In the genomic region with DNA sequence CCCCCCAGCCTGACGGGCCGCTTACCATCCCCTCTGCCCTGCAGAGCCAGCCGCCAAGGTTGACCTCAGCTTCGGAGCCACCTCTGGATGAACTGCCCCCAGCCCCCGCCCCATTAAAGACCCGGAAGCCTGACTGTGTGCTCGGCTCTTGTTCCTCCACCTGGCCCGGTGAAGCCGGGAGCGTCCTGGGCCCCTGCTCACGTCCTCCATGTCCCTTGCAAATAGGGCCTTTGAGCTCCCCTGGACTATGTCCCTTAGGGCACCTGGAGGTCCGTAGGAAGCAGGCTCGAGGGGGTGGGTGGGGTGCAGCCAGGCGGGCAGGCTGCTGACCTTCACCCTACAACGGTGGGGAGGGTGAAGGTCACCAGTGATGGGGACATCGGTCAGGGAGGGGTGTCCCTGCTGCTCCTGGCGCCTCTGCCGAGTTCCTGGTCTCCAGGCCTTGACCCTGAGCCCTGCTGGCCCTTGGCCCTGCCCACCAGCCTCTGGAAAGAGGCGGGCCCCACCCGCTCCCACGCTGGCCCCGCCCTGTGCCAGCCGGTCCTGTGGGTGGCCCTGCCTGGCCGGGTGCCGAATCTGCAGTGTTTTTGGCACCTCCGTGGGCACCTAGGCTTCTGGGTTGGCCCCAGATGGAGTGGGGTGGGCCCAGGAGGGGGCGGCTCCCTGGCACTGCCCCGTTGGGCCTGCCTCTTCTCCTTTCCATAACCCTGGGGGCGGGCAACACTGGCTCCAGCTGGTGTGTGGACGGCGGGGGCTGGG, we compare ENCODE assay signal across 1 cellular context.
TF ChIP-seq lines count a peak whose summit lies in the region.

No MANE protein-coding gene starts in this region.

TF ChIP-seq in HEK293, 187 proteins besides CTCF, POLR2A, EP300 and RAD21 (continued from another document):
- TF ChIP-seq, protein P1, sequence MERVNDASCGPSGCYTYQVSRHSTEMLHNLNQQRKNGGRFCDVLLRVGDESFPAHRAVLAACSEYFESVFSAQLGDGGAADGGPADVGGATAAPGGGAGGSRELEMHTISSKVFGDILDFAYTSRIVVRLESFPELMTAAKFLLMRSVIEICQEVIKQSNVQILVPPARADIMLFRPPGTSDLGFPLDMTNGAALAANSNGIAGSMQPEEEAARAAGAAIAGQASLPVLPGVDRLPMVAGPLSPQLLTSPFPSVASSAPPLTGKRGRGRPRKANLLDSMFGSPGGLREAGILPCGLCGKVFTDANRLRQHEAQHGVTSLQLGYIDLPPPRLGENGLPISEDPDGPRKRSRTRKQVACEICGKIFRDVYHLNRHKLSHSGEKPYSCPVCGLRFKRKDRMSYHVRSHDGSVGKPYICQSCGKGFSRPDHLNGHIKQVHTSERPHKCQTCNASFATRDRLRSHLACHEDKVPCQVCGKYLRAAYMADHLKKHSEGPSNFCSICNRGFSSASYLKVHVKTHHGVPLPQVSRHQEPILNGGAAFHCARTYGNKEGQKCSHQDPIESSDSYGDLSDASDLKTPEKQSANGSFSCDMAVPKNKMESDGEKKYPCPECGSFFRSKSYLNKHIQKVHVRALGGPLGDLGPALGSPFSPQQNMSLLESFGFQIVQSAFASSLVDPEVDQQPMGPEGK (tag by site-specific recombination; IDR thresholded peaks at IDR 0.05): peak; percentile 92
- TF ChIP-seq SALL2 (tag by site-specific recombination; IDR thresholded peaks at IDR 0.05; ENCODE audit: borderline replicate concordance) (no peak), ZNF302 (tag by site-specific recombination; IDR thresholded peaks at IDR 0.05; ENCODE audit: low read depth) (no peak), SP7 (tag by site-specific recombination; IDR thresholded peaks at IDR 0.05) (no peak), ZNF571 (tag by site-specific recombination; IDR thresholded peaks at IDR 0.05) (no peak), ZNF133 (tag by site-specific recombination; IDR thresholded peaks at IDR 0.05) (no peak), ZNF175 (tag by site-specific recombination; IDR thresholded peaks at IDR 0.05) (no peak), ZNF350 (tag by site-specific recombination; IDR thresholded peaks at IDR 0.05) (no peak), ZNF184 (tag by site-specific recombination; IDR thresholded peaks at IDR 0.05) (no peak), ZNF544 (tag by site-specific recombination; IDR thresholded peaks at IDR 0.05) (no peak), KLF1 (tag by site-specific recombination; IDR thresholded peaks at IDR 0.05) (peak; percentile 85), SP3 (tag by site-specific recombination; IDR thresholded peaks at IDR 0.05) (peak; percentile 35), ZSCAN23 (tag by site-specific recombination; IDR thresholded peaks at IDR 0.05) (no peak), PRDM1 (tag by site-specific recombination; IDR thresholded peaks at IDR 0.05) (no peak), ZNF266 (tag by site-specific recombination; IDR thresholded peaks at IDR 0.05; ENCODE audit: low read depth) (no peak), REPIN1 (tag by site-specific recombination; IDR thresholded peaks at IDR 0.05; ENCODE audit: low read depth) (no peak), ZNF473 (tag by site-specific recombination; IDR thresholded peaks at IDR 0.05) (no peak), SETDB1 (IDR thresholded peaks at IDR 0.05; ENCODE audit: insufficient read length, low read length) (no peak), ZNF140 (tag by site-specific recombination; IDR thresholded peaks at IDR 0.05) (no peak), GFI1B (tag by site-specific recombination; IDR thresholded peaks at IDR 0.05) (no peak), SCRT2 (tag by site-specific recombination; IDR thresholded peaks at IDR 0.05) (no peak), SCRT1 (tag by site-specific recombination; IDR thresholded peaks at IDR 0.05; ENCODE audit: borderline replicate concordance) (no peak), HOXC10 (CRISPR knock-in tag; IDR thresholded peaks at IDR 0.05) (no peak), KLF16 (tag by site-specific recombination; IDR thresholded peaks at IDR 0.05) (no peak), KLF9 (tag by site-specific recombination; IDR thresholded peaks at IDR 0.05; ENCODE audit: low read depth) (no peak), ZNF529 (tag by site-specific recombination; IDR thresholded peaks at IDR 0.05; ENCODE audit: insufficient replicate concordance) (no peak), ZNF600 (tag by site-specific recombination; IDR thresholded peaks at IDR 0.05) (no peak), ZNF311 (tag by site-specific recombination; IDR thresholded peaks at IDR 0.05; ENCODE audit: borderline replicate concordance) (no peak), MEIS1 (CRISPR knock-in tag; IDR thresholded peaks at IDR 0.05; ENCODE audit: borderline replicate concordance) (no peak), IKZF3 (tag by site-specific recombination; IDR thresholded peaks at IDR 0.05) (no peak), GLIS2 (tag by site-specific recombination; IDR thresholded peaks at IDR 0.05) (peak; percentile 10; the same call in 1 of the 2 replicates), ZSCAN16 (tag by site-specific recombination; IDR thresholded peaks at IDR 0.05) (no peak), ZNF624 (tag by site-specific recombination; IDR thresholded peaks at IDR 0.05) (no peak), ZBTB7A (tag by site-specific recombination; IDR thresholded peaks at IDR 0.05; ENCODE audit: low read depth) (no peak), ZNF292 (tag by site-specific recombination; IDR thresholded peaks at IDR 0.05; ENCODE audit: borderline replicate concordance, low read depth) (no peak), HOXD13 (CRISPR knock-in tag; IDR thresholded peaks at IDR 0.05; ENCODE audit: borderline replicate concordance) (no peak), KLF8 (tag by site-specific recombination; IDR thresholded peaks at IDR 0.05) (peak; percentile 35), WT1 (tag by site-specific recombination; IDR thresholded peaks at IDR 0.05) (no peak), ZNF792 (tag by site-specific recombination; IDR thresholded peaks at IDR 0.05) (no peak), ZNF510 (tag by site-specific recombination; IDR thresholded peaks at IDR 0.05; ENCODE audit: insufficient replicate concordance) (no peak), ZNF391 (tag by site-specific recombination; IDR thresholded peaks at IDR 0.05; ENCODE audit: borderline replicate concordance, low read depth) (no peak), ZNF423 (tag by site-specific recombination; IDR thresholded peaks at IDR 0.05) (no peak), ZNF16 (tag by site-specific recombination; IDR thresholded peaks at IDR 0.05; ENCODE audit: low read depth) (no peak), ZNF112 (tag by site-specific recombination; IDR thresholded peaks at IDR 0.05) (no peak), ZNF585B (tag by site-specific recombination; IDR thresholded peaks at IDR 0.05) (no peak)
- TF ChIP-seq, protein P2, sequence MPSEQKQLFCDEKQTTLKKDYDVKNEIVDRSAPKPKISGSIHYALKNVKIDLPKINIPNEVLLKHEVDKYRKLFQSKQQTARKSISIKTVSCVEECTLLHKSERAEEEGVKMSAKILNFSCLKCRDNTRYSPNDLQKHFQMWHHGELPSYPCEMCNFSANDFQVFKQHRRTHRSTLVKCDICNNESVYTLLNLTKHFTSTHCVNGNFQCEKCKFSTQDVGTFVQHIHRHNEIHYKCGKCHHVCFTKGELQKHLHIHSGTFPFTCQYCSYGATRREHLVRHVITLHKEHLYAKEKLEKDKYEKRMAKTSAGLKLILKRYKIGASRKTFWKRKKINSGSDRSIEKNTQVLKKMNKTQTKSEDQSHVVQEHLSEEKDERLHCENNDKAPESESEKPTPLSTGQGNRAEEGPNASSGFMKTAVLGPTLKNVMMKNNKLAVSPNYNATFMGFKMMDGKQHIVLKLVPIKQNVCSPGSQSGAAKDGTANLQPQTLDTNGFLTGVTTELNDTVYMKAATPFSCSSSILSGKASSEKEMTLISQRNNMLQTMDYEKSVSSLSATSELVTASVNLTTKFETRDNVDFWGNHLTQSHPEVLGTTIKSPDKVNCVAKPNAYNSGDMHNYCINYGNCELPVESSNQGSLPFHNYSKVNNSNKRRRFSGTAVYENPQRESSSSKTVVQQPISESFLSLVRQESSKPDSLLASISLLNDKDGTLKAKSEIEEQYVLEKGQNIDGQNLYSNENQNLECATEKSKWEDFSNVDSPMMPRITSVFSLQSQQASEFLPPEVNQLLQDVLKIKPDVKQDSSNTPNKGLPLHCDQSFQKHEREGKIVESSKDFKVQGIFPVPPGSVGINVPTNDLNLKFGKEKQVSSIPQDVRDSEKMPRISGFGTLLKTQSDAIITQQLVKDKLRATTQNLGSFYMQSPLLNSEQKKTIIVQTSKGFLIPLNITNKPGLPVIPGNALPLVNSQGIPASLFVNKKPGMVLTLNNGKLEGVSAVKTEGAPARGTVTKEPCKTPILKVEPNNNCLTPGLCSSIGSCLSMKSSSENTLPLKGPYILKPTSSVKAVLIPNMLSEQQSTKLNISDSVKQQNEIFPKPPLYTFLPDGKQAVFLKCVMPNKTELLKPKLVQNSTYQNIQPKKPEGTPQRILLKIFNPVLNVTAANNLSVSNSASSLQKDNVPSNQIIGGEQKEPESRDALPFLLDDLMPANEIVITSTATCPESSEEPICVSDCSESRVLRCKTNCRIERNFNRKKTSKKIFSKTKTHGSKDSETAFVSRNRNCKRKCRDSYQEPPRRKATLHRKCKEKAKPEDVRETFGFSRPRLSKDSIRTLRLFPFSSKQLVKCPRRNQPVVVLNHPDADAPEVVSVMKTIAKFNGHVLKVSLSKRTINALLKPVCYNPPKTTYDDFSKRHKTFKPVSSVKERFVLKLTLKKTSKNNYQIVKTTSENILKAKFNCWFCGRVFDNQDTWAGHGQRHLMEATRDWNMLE (tag by site-specific recombination; conservative IDR thresholded peaks at IDR 0.05; ENCODE audit: low read depth): no peak
- TF ChIP-seq, protein P3, sequence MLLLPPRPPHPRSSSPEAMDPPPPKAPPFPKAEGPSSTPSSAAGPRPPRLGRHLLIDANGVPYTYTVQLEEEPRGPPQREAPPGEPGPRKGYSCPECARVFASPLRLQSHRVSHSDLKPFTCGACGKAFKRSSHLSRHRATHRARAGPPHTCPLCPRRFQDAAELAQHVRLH (tag by site-specific recombination; IDR thresholded peaks at IDR 0.05): no peak
- TF ChIP-seq, protein P4, sequence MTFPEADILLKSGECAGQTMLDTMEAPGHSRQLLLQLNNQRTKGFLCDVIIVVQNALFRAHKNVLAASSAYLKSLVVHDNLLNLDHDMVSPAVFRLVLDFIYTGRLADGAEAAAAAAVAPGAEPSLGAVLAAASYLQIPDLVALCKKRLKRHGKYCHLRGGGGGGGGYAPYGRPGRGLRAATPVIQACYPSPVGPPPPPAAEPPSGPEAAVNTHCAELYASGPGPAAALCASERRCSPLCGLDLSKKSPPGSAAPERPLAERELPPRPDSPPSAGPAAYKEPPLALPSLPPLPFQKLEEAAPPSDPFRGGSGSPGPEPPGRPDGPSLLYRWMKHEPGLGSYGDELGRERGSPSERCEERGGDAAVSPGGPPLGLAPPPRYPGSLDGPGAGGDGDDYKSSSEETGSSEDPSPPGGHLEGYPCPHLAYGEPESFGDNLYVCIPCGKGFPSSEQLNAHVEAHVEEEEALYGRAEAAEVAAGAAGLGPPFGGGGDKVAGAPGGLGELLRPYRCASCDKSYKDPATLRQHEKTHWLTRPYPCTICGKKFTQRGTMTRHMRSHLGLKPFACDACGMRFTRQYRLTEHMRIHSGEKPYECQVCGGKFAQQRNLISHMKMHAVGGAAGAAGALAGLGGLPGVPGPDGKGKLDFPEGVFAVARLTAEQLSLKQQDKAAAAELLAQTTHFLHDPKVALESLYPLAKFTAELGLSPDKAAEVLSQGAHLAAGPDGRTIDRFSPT (tag by site-specific recombination; IDR thresholded peaks at IDR 0.05): peak; percentile 80
- TF ChIP-seq, protein P5, sequence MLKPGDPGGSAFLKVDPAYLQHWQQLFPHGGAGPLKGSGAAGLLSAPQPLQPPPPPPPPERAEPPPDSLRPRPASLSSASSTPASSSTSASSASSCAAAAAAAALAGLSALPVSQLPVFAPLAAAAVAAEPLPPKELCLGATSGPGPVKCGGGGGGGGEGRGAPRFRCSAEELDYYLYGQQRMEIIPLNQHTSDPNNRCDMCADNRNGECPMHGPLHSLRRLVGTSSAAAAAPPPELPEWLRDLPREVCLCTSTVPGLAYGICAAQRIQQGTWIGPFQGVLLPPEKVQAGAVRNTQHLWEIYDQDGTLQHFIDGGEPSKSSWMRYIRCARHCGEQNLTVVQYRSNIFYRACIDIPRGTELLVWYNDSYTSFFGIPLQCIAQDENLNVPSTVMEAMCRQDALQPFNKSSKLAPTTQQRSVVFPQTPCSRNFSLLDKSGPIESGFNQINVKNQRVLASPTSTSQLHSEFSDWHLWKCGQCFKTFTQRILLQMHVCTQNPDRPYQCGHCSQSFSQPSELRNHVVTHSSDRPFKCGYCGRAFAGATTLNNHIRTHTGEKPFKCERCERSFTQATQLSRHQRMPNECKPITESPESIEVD (tag by site-specific recombination; IDR thresholded peaks at IDR 0.05): no peak
- TF ChIP-seq, protein P6, sequence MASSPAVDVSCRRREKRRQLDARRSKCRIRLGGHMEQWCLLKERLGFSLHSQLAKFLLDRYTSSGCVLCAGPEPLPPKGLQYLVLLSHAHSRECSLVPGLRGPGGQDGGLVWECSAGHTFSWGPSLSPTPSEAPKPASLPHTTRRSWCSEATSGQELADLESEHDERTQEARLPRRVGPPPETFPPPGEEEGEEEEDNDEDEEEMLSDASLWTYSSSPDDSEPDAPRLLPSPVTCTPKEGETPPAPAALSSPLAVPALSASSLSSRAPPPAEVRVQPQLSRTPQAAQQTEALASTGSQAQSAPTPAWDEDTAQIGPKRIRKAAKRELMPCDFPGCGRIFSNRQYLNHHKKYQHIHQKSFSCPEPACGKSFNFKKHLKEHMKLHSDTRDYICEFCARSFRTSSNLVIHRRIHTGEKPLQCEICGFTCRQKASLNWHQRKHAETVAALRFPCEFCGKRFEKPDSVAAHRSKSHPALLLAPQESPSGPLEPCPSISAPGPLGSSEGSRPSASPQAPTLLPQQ (tag by site-specific recombination; IDR thresholded peaks at IDR 0.05): peak; percentile 82
- TF ChIP-seq, protein P7, sequence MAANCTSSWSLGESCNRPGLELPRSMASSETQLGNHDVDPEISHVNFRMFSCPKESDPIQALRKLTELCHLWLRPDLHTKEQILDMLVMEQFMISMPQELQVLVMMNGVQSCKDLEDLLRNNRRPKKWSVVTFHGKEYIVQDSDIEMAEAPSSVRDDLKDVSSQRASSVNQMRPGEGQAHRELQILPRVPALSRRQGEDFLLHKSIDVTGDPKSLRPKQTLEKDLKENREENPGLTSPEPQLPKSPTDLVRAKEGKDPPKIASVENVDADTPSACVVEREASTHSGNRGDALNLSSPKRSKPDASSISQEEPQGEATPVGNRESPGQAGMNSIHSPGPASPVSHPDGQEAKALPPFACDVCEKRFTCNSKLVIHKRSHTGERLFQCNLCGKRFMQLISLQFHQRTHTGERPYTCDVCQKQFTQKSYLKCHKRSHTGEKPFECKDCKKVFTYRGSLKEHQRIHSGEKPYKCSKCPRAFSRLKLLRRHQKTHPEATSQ (tag by site-specific recombination; IDR thresholded peaks at IDR 0.05): no peak
- TF ChIP-seq, protein P8, sequence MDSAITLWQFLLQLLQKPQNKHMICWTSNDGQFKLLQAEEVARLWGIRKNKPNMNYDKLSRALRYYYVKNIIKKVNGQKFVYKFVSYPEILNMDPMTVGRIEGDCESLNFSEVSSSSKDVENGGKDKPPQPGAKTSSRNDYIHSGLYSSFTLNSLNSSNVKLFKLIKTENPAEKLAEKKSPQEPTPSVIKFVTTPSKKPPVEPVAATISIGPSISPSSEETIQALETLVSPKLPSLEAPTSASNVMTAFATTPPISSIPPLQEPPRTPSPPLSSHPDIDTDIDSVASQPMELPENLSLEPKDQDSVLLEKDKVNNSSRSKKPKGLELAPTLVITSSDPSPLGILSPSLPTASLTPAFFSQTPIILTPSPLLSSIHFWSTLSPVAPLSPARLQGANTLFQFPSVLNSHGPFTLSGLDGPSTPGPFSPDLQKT (IDR thresholded peaks at IDR 0.05; ENCODE audit: borderline replicate concordance, low read depth, low read length): no peak
